ENCODE assay signal across 12 cellular contexts in genomic region chr5:145903113-145903512, GRCh38. TPM values are rescaled to one million over a fixed set of nuclear protein-coding genes. Genes with fewer than 3 reads are reported as not detected.
DNase-seq lines count a peak whose midpoint lies in the region; ATAC-seq and TF ChIP-seq lines count a peak whose summit lies in the region.
"Had no signal": no experiment of that assay in that cellular context is flagged by ENCODE, and none has a peak within 500 bp of the region (broad histone marks: within the 10 kb centered on the region; RNA-seq: fewer than 3 reads in every experiment).

No MANE protein-coding gene starts in this region.

- H3K4me3 ChIP-seq in fibroblast of the aortic adventitia (ENCODE audit: low read depth, low read length) (no peak overlapping the region), SJCRH30 (no peak overlapping the region)
- H3K4me3 ChIP-seq: gastroesophageal sphincter had no signal

- H3K27ac Mint-ChIP-seq in T-helper 17 cell: no peak overlapping the region

- TF ChIP-seq CTCF in C4-2B (conservative IDR thresholded peaks at IDR 0.05): peak; percentile 32
- TF ChIP-seq CTCF in fibroblast of the aortic adventitia (IDR thresholded peaks at IDR 0.05; ENCODE audit: insufficient read depth, low read length): peak; percentile 58

- H3K36me3 Mint-ChIP-seq in T-helper 17 cell (ENCODE audit: low read depth): no peaks in the 10 kb centered on the region

- H3K9me3 ChIP-seq in T-helper 17 cell (ENCODE audit: control insufficient read depth, low read length, poor library complexity, severe bottlenecking): no peaks in the 10 kb centered on the region
- no peaks in the 10 kb centered on the region for H3K9me3 ChIP-seq in SJCRH30 (replicated peaks)

- H3K4me3 Mint-ChIP-seq in T-helper 17 cell: no peak overlapping the region

- H3K4me1 Mint-ChIP-seq in T-helper 17 cell: no peaks in the 10 kb centered on the region

- no peaks in the 10 kb centered on the region for H3K4me1 ChIP-seq in SJCRH30
- H3K4me1 ChIP-seq: gastroesophageal sphincter had no signal

- no peak overlapping the region for H3K27ac ChIP-seq in C4-2B
- no peak overlapping the region for H3K27ac ChIP-seq in SJCRH30
- H3K27ac ChIP-seq: gastroesophageal sphincter had no signal

- ATAC-seq in GM21786 (IDR thresholded peaks at IDR 0.05; ENCODE audit: unreplicated experiment) (peak; percentile 45), T-helper 17 cell (no peak)
- ATAC-seq: gastroesophageal sphincter had no signal

- peak; percentile 26 for DNase-seq in OCI-M1 (lab: John Stamatoyannopoulos, UW)
- DNase-seq in fibroblast of the aortic adventitia (ENCODE audit: low read depth): no peak
- DNase-seq in T-helper 17 cell: no peak
- no peak for DNase-seq in SJCRH30
- DNase-seq in dermis blood vessel endothelial cell: no peak
- DNase-seq in AML-193 (lab: John Stamatoyannopoulos, UW): no peak
- DNase-seq: activated CD4-positive, alpha-beta T cell treated with anti-CD3 and anti-CD28 coated beads for 1 hour; NCI-H524; stimulated activated CD4-positive, alpha-beta T cell treated with anti-CD3 and anti-CD28 coated beads, Interleukin-15, amount 100 ng/mL, for 24 hours had no signal

- H3K27me3 ChIP-seq in SJCRH30: peaks cover 5% of the 10 kb centered on the region; the same call in 1 of the 2 replicates
- H3K27me3 ChIP-seq: gastroesophageal sphincter had no signal

- no peaks in the 10 kb centered on the region for H3K36me3 ChIP-seq in SJCRH30
- H3K36me3 ChIP-seq: gastroesophageal sphincter had no signal

- peaks cover 22% of the 10 kb centered on the region for H3K27me3 Mint-ChIP-seq in T-helper 17 cell

RNA-seq across cellular contexts. Expression of gene GRXCR2, which starts 30.3 kb away (rescaled TPM):
- total RNA-seq in fibroblast of the aortic adventitia (ENCODE audit: low replicate concordance) (0.09 TPM in 1 of 2 replicates, not detected in the other), T-helper 17 cell (not detected), dermis blood vessel endothelial cell (not detected in 2 replicates)
- not detected in 2 replicates for total RNA-seq in SJCRH30 (2014; rRNA removed; shearing (Covaris generic))
- total RNA-seq: gastroesophageal sphincter had no signal

RNA-seq across cellular contexts. Expression of gene SH3RF2, which starts 33.3 kb away (rescaled TPM):
- total RNA-seq in fibroblast of the aortic adventitia (ENCODE audit: low replicate concordance) (0.49 and 6.7 TPM in 2 replicates), T-helper 17 cell (under 1 TPM in 1 of 2 donors, not detected in 1; 0.60 TPM), dermis blood vessel endothelial cell (0.05 and 0.17 TPM in 2 replicates)
- total RNA-seq in SJCRH30 (2014; rRNA removed; shearing (Covaris generic)): not detected in 2 replicates
